23 cellular contexts compared by ENCODE assay signal in the genomic region with DNA sequence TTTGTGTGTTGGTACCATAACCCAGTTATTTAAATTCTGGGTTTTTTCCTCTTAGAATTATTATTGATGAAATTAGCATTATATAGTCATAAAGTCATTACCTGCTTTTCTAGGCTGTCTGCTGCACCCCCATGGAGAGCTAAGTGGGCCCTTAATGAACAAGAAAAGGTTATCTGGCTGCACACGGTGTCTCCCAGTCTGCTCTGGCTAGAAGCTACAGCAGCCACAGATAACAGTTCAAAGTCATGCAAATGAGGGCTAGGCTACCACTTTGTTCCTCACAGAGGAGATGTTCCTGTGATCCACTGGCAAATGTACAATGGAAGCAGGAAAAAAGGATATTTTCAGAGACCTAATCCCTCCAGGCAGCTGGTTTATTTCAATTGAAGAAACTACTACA.
DNase-seq lines count a peak whose midpoint lies in the region; ATAC-seq, FAIRE-seq and TF ChIP-seq lines count a peak whose summit lies in the region.
"Had no signal": no experiment of that assay in that cellular context is flagged by ENCODE, and none has a peak within 500 bp of the region (broad histone marks: within the 10 kb centered on the region; RNA-seq: fewer than 3 reads in every experiment).

No MANE protein-coding gene starts in this region.

- no peak overlapping the region for H4K91ac ChIP-seq in H1 (replicated peaks; ENCODE audit: insufficient read length, low read length)

- POLR2A ChIA-PET in H1 (lab: Charles Lee; ENCODE audit: partially characterized antibody) = no interaction called here

- H2AFZ ChIP-seq in H1 (ENCODE audit: low read length) = no peak overlapping the region

- no peak overlapping the region for H3K4ac ChIP-seq in H1 (replicated peaks; ENCODE audit: insufficient read length, low read depth, low read length)

- no peak overlapping the region for H2BK15ac ChIP-seq in H1 (ENCODE audit: low read length)

- no peak overlapping the region for H3K27ac ChIP-seq in H1 (ENCODE audit: low read depth, low read length)
- H3K27ac ChIP-seq: A549, HL-60, neutrophil, psoas muscle had no signal

- H3K27me3 ChIP-seq in H1 (replicated peaks in 1 of 4; ENCODE audit: control insufficient read depth in 3 of 4, extremely low read depth in 1 of 4, insufficient read depth in 3 of 4, low read length in 3 of 4) = peaks cover 0 to 3% (median 1%) of the 10 kb centered on the region in 4 experiments; a peak in 3 of 7 replicates

- no peak overlapping the region for H3K23ac ChIP-seq in H1 (ENCODE audit: insufficient read length)

- H3K14ac ChIP-seq in H1 (ENCODE audit: insufficient read length) = no peak overlapping the region

- no peak overlapping the region for H3K4me3 ChIP-seq in H1 (ENCODE audit: extremely low read depth in 1 of 4, insufficient read depth in 2 of 4, low read depth in 3 of 4, low read length in 4 of 4)
- H3K4me3 ChIP-seq: A549, psoas muscle had no signal

- H3K56ac ChIP-seq in H1 (replicated peaks; ENCODE audit: insufficient read length, low read depth, low read length) = no peak overlapping the region

- no peak overlapping the region for H4K8ac ChIP-seq in H1 (ENCODE audit: extremely low read depth, insufficient read depth, low read length)

- H2BK5ac ChIP-seq in H1 (ENCODE audit: low read depth, low read length) = no peak overlapping the region

- H3K23me2 ChIP-seq in H1 (ENCODE audit: low read depth, low read length) = no peaks in the 10 kb centered on the region

- no peaks in the 10 kb centered on the region for H3K79me2 ChIP-seq in H1 (ENCODE audit: control insufficient read depth in 1 of 2, insufficient read depth in 2 of 2, low read length in 2 of 2)

- no peak for TF ChIP-seq RAD21 in H1 (IDR thresholded peaks at IDR 0.05 in 1 of 2, conservative IDR thresholded peaks at IDR 0.05 in 1 of 2; ENCODE audit: low read depth in 2 of 2, low read length in 2 of 2)

- no peaks in the 10 kb centered on the region for H3K79me1 ChIP-seq in H1 (ENCODE audit: low read depth, low read length)

- WGBS in H1 (ENCODE audit: extremely low coverage in 1 of 2, insufficient coverage in 1 of 2, insufficient read length in 1 of 2, insufficient replicate concordance in 2 of 2, low coverage in 1 of 2, low lambda C conversion rate in 2 of 2, missing lambda C conversion rate in 1 of 2), 2 experiments = 43% methylated on average over 1 of the region's 1 CpG; no CpG with 5 or more reads in 1 of the 2 experiments

- H2BK20ac ChIP-seq in H1 (ENCODE audit: low read length) = no peak overlapping the region

- no peaks in the 10 kb centered on the region for H4K20me1 ChIP-seq in H1 (replicated peaks in 1 of 2; ENCODE audit: control insufficient read depth in 1 of 2, insufficient read depth in 2 of 2, low read length in 2 of 2)

- no peak overlapping the region for H3K4me2 ChIP-seq in H1 (ENCODE audit: insufficient read depth in 1 of 2, low read depth in 2 of 2, low read length in 2 of 2)
- H3K4me2 ChIP-seq: A549 had no signal

- TF ChIP-seq CTCF in H1 (IDR thresholded peaks at IDR 0.05; ENCODE audit: control extremely low read depth in 1 of 3, insufficient read depth in 1 of 3, low read depth in 1 of 3, low read length in 3 of 3) = no peak

- peaks cover 0 to under 1% (median 0%) of the 10 kb centered on the region in 4 experiments; a peak in 1 of 7 replicates for H3K4me1 ChIP-seq in H1 (replicated peaks in 1 of 4; ENCODE audit: control insufficient read depth in 3 of 4, insufficient read depth in 4 of 4, low read length in 3 of 4)
- H3K4me1 ChIP-seq: A549, psoas muscle had no signal

- H3K9me3 ChIP-seq in H1 (ENCODE audit: insufficient read depth in 2 of 2, low read depth in 1 of 2, low read length in 1 of 2) = no peaks in the 10 kb centered on the region
- H3K9me3 ChIP-seq: A549, neutrophil, psoas muscle had no signal

- no peak overlapping the region for H3K18ac ChIP-seq in H1 (ENCODE audit: extremely low read depth, low read length)

- no peak overlapping the region for H4K5ac ChIP-seq in H1 (ENCODE audit: insufficient read length, low read depth, low read length)

- ATAC-seq in HG03095 (IDR thresholded peaks at IDR 0.05; ENCODE audit: unreplicated experiment) (no peak), GM21825 (IDR thresholded peaks at IDR 0.05; ENCODE audit: unreplicated experiment) (no peak)
- ATAC-seq: A549; activated CD8-positive, alpha-beta T cell treated with anti-CD3 and anti-CD28 coated beads for 36 hours; psoas muscle; Right ventricle myocardium inferior had no signal

- H3K36me3 ChIP-seq in H1 (ENCODE audit: control insufficient read depth in 2 of 4, insufficient read depth in 4 of 4, low read length in 3 of 4) = no peaks in the 10 kb centered on the region
- H3K36me3 ChIP-seq: neutrophil had no signal

- H2AK5ac ChIP-seq in H1 (ENCODE audit: low read depth, low read length) = no peak overlapping the region

- H2BK12ac ChIP-seq in H1 (ENCODE audit: low read depth, low read length) = no peak overlapping the region

- TF ChIP-seq POLR2A in H1 (IDR thresholded peaks at IDR 0.05; ENCODE audit: control extremely low read depth in 1 of 2, low read depth in 2 of 2, low read length in 2 of 2) = no peak

- H2BK120ac ChIP-seq in H1 (replicated peaks; ENCODE audit: low read depth, low read length) = no peak overlapping the region

- DNase-seq in NCI-H345 (lab: John Stamatoyannopoulos, UW) (peak; percentile 28), NCI-H345 treated with DMSO at 0.1 percent for 48 hours (lab: John Stamatoyannopoulos, UW; ENCODE audit: unreplicated experiment) (no peak), NCI-H510A treated with DMSO at 0.1 percent for 48 hours (lab: John Stamatoyannopoulos, UW) (peak; percentile 98), H1 (ENCODE audit: low read depth in 1 of 2, low spot score in 2 of 2) (no peak), ureter (ENCODE audit: low spot score) (no peak), SHP77 treated with DMSO at 0.1 percent for 48 hours (lab: John Stamatoyannopoulos, UW) (no peak)
- DNase-seq: activated CD8-positive, alpha-beta T cell treated with anti-CD3 and anti-CD28 coated beads for 36 hours; activated naive CD8-positive, alpha-beta T cell treated with anti-CD3 and anti-CD28 coated beads, Interleukin-2, amount 10 ng/mL, durations not matched to agents 7 days and 5 days; dermis blood vessel endothelial cell; DMS79 treated with DMSO at 0.1 percent for 48 hours; HCEC 1CT; NCI-H1105; NCI-H2107; NCI-H82; psoas muscle; T-helper 9 cell had no signal

- TF ChIP-seq EP300 in H1 (IDR thresholded peaks at IDR 0.05; ENCODE audit: borderline replicate concordance in 1 of 2, low read depth in 2 of 2, low read length in 2 of 2) = no peak

- no peak overlapping the region for H3K9ac ChIP-seq in H1 (replicated peaks in 1 of 4; ENCODE audit: extremely low read depth in 1 of 4, low read depth in 3 of 4, low read length in 3 of 4)

- CTCF ChIA-PET in H1 (lab: Charles Lee; ENCODE audit: partially characterized antibody) = interaction anchor here (1.0 to 1.6 kb wide), 3 partner anchors 9 to 369 kb away, joined by 3 to 14 read pairs (median 3); no protein-coding TSS in a partner anchor

- FAIRE-seq in H1 (lab: Jason Lieb, UNC) = peak; percentile 28
- FAIRE-seq: A549, astrocyte had no signal

TF ChIP-seq in H1, 55 proteins besides CTCF, POLR2A, EP300 and RAD21:
- TF ChIP-seq CREB1 (IDR thresholded peaks at IDR 0.05) = no peak
- no peak for TF ChIP-seq SIN3A (conservative IDR thresholded peaks at IDR 0.05 in 1 of 2, IDR thresholded peaks at IDR 0.05 in 1 of 2; ENCODE audit: low read depth in 1 of 2, low read length in 2 of 2)
- TF ChIP-seq, protein P1, sequence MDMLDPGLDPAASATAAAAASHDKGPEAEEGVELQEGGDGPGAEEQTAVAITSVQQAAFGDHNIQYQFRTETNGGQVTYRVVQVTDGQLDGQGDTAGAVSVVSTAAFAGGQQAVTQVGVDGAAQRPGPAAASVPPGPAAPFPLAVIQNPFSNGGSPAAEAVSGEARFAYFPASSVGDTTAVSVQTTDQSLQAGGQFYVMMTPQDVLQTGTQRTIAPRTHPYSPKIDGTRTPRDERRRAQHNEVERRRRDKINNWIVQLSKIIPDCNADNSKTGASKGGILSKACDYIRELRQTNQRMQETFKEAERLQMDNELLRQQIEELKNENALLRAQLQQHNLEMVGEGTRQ (IDR thresholded peaks at IDR 0.05; ENCODE audit: low read length) = no peak
- TF ChIP-seq SIRT6 (IDR thresholded peaks at IDR 0.05; ENCODE audit: low read length) = no peak
- TF ChIP-seq POU5F1 (IDR thresholded peaks at IDR 0.05; ENCODE audit: low read depth, low read length) = no peak
- TF ChIP-seq EGR1 (IDR thresholded peaks at IDR 0.05; ENCODE audit: borderline replicate concordance, low read depth, low read length) = no peak
- peak; percentile 91 for TF ChIP-seq NANOG (IDR thresholded peaks at IDR 0.05; ENCODE audit: insufficient read depth, low read depth, low read length, poor library complexity, severe bottlenecking)
- TF ChIP-seq JUND (IDR thresholded peaks at IDR 0.05; ENCODE audit: low read length) = no peak
- TF ChIP-seq PHF8 (conservative IDR thresholded peaks at IDR 0.05; ENCODE audit: low read depth, low read length) = no peak

Comparison
In these comparisons a context has a peak if more than half of its experiments do, and no peak if none do; other contexts are left out.
1. DNase-seq: peak in NCI-H345 (single experiment) and NCI-H510A treated with DMSO at 0.1 percent for 48 hours (single experiment); none in NCI-H345 treated with DMSO at 0.1 percent for 48 hours (single experiment), H1 (0 of 2), ureter (single experiment) and SHP77 treated with DMSO at 0.1 percent for 48 hours (single experiment).